Comparison of ENCODE assay signal across 8 cellular contexts in genomic region chr12:93167841-93168492, GRCh38.
A peak's percentile ranks its signal among the peaks of the same experiment; 100 is the strongest.
DNase-seq lines count a peak whose midpoint lies in the region; ATAC-seq and TF ChIP-seq lines count a peak whose summit lies in the region.

No MANE protein-coding gene starts in this region.

- H3K27ac Mint-ChIP-seq in neural progenitor cell: no peak overlapping the region

- H3K79me2 ChIP-seq in PC-3 (ENCODE audit: low read length): no peaks in the 10 kb centered on the region
- no peaks in the 10 kb centered on the region for H3K79me2 ChIP-seq in neural progenitor cell (ENCODE audit: low read depth)

- POLR2A ChIA-PET in PC-3 (lab: Charles Lee; ENCODE audit: unreplicated experiment): interaction anchor here (0.6 kb wide), 1 partner anchor 1515 kb away, joined by 5 read pairs; no protein-coding TSS in a partner anchor

- intact Hi-C loops in PC-3 (cut with micrococcal nuclease): loop anchor here (2.0 kb wide), 3 partner anchors 33 to 209 kb away; partner anchors contain the start of gene NUDT4

- no peak for TF ChIP-seq CTCF in PC-3 (conservative IDR thresholded peaks at IDR 0.05; ENCODE audit: low read depth, low read length)
- TF ChIP-seq CTCF in neural progenitor cell (IDR thresholded peaks at IDR 0.05): no peak

- peaks cover 7% of the 10 kb centered on the region for H3K27me3 Mint-ChIP-seq in neural progenitor cell (ENCODE audit: insufficient read depth, low read depth)

- H3K9me3 ChIP-seq in PC-3 (ENCODE audit: low read length) (no peaks in the 10 kb centered on the region), neural progenitor cell (ENCODE audit: low read depth) (no peaks in the 10 kb centered on the region)

- peaks cover 6% of the 10 kb centered on the region for H3K4me1 Mint-ChIP-seq in neural progenitor cell

- CTCF ChIA-PET in PC-3 (lab: Charles Lee): no interaction called here

- H3K27ac ChIP-seq in PC-3 (ENCODE audit: low read length) (no peak overlapping the region), neural progenitor cell (peak overlapping the region; percentile 88)

- H3K9me3 Mint-ChIP-seq in neural progenitor cell: no peaks in the 10 kb centered on the region

- no peaks in the 10 kb centered on the region for H3K36me3 Mint-ChIP-seq in neural progenitor cell

- H3K4me1 ChIP-seq in PC-3 (ENCODE audit: insufficient read depth, low read length) (peaks cover 23% of the 10 kb centered on the region), neural progenitor cell (peaks cover 31% of the 10 kb centered on the region)

- no TSS peak for BruUV-seq in PC-3 (replicated peaks; lab: Mats Ljungman, UMichigan)

- H3F3A ChIP-seq in PC-3 (ENCODE audit: low read length, unreplicated experiment): no peaks in the 10 kb centered on the region
- H3F3A ChIP-seq in neural progenitor cell (ENCODE audit: low read depth): peaks cover 19% of the 10 kb centered on the region

- no peaks in the 10 kb centered on the region for H3K27me3 ChIP-seq in PC-3 (ENCODE audit: low read length)
- no peaks in the 10 kb centered on the region for H3K27me3 ChIP-seq in neural progenitor cell

- H3K36me3 ChIP-seq in PC-3 (ENCODE audit: low read depth, low read length): no peaks in the 10 kb centered on the region
- no peaks in the 10 kb centered on the region for H3K36me3 ChIP-seq in neural progenitor cell

- H3K4me3 ChIP-seq in PC-3 (ENCODE audit: low read length) (peak overlapping the region; percentile 84), neural progenitor cell (peak overlapping the region; percentile 42)

- H3K4me3 Mint-ChIP-seq in neural progenitor cell: peak overlapping the region; percentile 72

- peak; percentile 67 for ATAC-seq in HG02623 (IDR thresholded peaks at IDR 0.05; ENCODE audit: unreplicated experiment)
- ATAC-seq in PC-3: peak; percentile 38
- ATAC-seq in esophagus mucosa: peak; percentile 29

- H3K4me2 ChIP-seq in PC-3 (ENCODE audit: low read length) (peak overlapping the region; percentile 88), neural progenitor cell (peak overlapping the region; percentile 74)

- no peaks in the 10 kb centered on the region for H4K20me1 ChIP-seq in PC-3 (ENCODE audit: low read length)
- H4K20me1 ChIP-seq in neural progenitor cell (ENCODE audit: low read depth): no peaks in the 10 kb centered on the region

- H3K9me2 ChIP-seq in PC-3 (replicated peaks; ENCODE audit: low read length): no peaks in the 10 kb centered on the region

- peak overlapping the region; percentile 94 for H2AFZ ChIP-seq in PC-3 (ENCODE audit: low read length)
- peak overlapping the region; percentile 60 for H2AFZ ChIP-seq in neural progenitor cell (replicated peaks)

- H3K9ac ChIP-seq in PC-3 (ENCODE audit: low read length) (peak overlapping the region; percentile 49; the same call in 1 of the 2 replicates), neural progenitor cell (no peak overlapping the region)

- DNase-seq in activated CD4-positive, alpha-beta T cell treated with anti-CD3 and anti-CD28 coated beads, Interleukin-2, amount 50 U/mL, for 24 hours (ENCODE audit: low read depth in 1 of 2, low spot score in 1 of 2): peak; percentile 1 to 43
- DNase-seq in activated CD4-positive, alpha-beta T cell treated with anti-CD3 and anti-CD28 coated beads, Interleukin-2, amount 50 U/mL, for 1 hour: no peak
- peak; percentile 43 for DNase-seq in PC-3
- peak; percentile 84 for DNase-seq in neural progenitor cell (ENCODE audit: low spot score)
- DNase-seq in SW 1271 (lab: John Stamatoyannopoulos, UW): no peak
- DNase-seq in NCI-H2081 treated with DMSO at 0.1 percent for 48 hours (lab: John Stamatoyannopoulos, UW): no peak

Comparison
In these comparisons a context has a peak if more than half of its experiments do, and no peak if none do; other contexts are left out.
1. DNase-seq: peak in activated CD4-positive, alpha-beta T cell treated with anti-CD3 and anti-CD28 coated beads, Interleukin-2, amount 50 U/mL, for 24 hours (2 of 2), PC-3 (single experiment) and neural progenitor cell (single experiment); none in activated CD4-positive, alpha-beta T cell treated with anti-CD3 and anti-CD28 coated beads, Interleukin-2, amount 50 U/mL, for 1 hour (single experiment), SW 1271 (0 of 2) and NCI-H2081 treated with DMSO at 0.1 percent for 48 hours (single experiment).
2. Peak in every context shown above with its lines, with median percentiles within 50 percentile points of each other: ATAC-seq.